ENCODE assay signal across 5 cellular contexts in genomic region chr22:50505776-50506610, GRCh38.
DNase-seq lines count a peak whose midpoint lies in the region; ATAC-seq and TF ChIP-seq lines count a peak whose summit lies in the region.

No MANE protein-coding gene starts in this region.

- no peaks in the 10 kb centered on the region for H3K27me3 ChIP-seq in MM.1S (replicated peaks; ENCODE audit: insufficient read depth, low read length)

- no peaks in the 10 kb centered on the region for H3F3A ChIP-seq in MM.1S (ENCODE audit: insufficient read depth, low read length)

- ATAC-seq in GM18907 (IDR thresholded peaks at IDR 0.05; ENCODE audit: unreplicated experiment): no peak

- H3K9ac ChIP-seq in MM.1S (ENCODE audit: low read length): peak overlapping the region; percentile 87; the same call in 1 of the 2 replicates

- H3K9me2 ChIP-seq in MM.1S (replicated peaks; ENCODE audit: insufficient read depth, low read length): no peaks in the 10 kb centered on the region

- no peak overlapping the region for H2AFZ ChIP-seq in MM.1S (ENCODE audit: low read length)

- H3K4me3 ChIP-seq in MM.1S (ENCODE audit: low read length) (peak overlapping the region; percentile 89), cardiac fibroblast (replicated peaks in 1 of 2; ENCODE audit: low read depth in 2 of 2, low read length in 2 of 2) (peak overlapping the region; percentile 96 to 99), skin epidermis (peak overlapping the region in 6 of 7 experiments; percentile 77 to 98 (median 87))

- H3K36me3 ChIP-seq in MM.1S (replicated peaks; ENCODE audit: insufficient read depth, low read length): no peaks in the 10 kb centered on the region

- no peaks in the 10 kb centered on the region for H4K20me1 ChIP-seq in MM.1S (ENCODE audit: insufficient read depth, low read length)

- H3K4me2 ChIP-seq in MM.1S (ENCODE audit: low read depth, low read length): peak overlapping the region; percentile 94

- peaks cover 6% of the 10 kb centered on the region for H3K4me1 ChIP-seq in MM.1S (ENCODE audit: low read length)

- H3K27ac ChIP-seq in MM.1S (ENCODE audit: low read length): no peak overlapping the region
- peak overlapping the region in 13 of 21 experiments; percentile 38 to 95 (median 90) for H3K27ac ChIP-seq in skin epidermis

- no peak for DNase-seq in MM.1S
- no peak for DNase-seq in cardiac fibroblast (ENCODE audit: low read depth in 2 of 2)
- DNase-seq in NCI-H2029 (lab: John Stamatoyannopoulos, UW): no peak

- no peak for TF ChIP-seq CTCF in MM.1S (IDR thresholded peaks at IDR 0.05; ENCODE audit: low read length)
- TF ChIP-seq CTCF in cardiac fibroblast (IDR thresholded peaks at IDR 0.05; ENCODE audit: low read depth, low read length): no peak

- H3K79me2 ChIP-seq in MM.1S (ENCODE audit: low read length): peaks cover 56% of the 10 kb centered on the region

- no peaks in the 10 kb centered on the region for H3K9me3 ChIP-seq in MM.1S (replicated peaks; ENCODE audit: insufficient read depth, low read length)
